In genomic region chr20:39112196-39112743, GRCh38 we compare ENCODE assay signal across 9 cellular contexts.
DNase-seq lines count a peak whose midpoint lies in the region; ATAC-seq and TF ChIP-seq lines count a peak whose summit lies in the region.
"Had no signal": no experiment of that assay in that cellular context is flagged by ENCODE, and none has a peak within 500 bp of the region (broad histone marks: within the 10 kb centered on the region; RNA-seq: fewer than 3 reads in every experiment).

No MANE protein-coding gene starts in this region.

- no peak overlapping the region for H3K4me3 ChIP-seq in GM23248
- H3K4me3 ChIP-seq in astrocyte of the spinal cord (ENCODE audit: low read depth, low read length): no peak overlapping the region
- no peak overlapping the region for H3K4me3 ChIP-seq in transverse colon
- H3K4me3 ChIP-seq: SJSA1 had no signal

- no peak for TF ChIP-seq POLR2A in transverse colon (IDR thresholded peaks at IDR 0.05)

- H3K9me3 ChIP-seq in GM23248 (ENCODE audit: low read depth) (no peaks in the 10 kb centered on the region), transverse colon (no peaks in the 10 kb centered on the region)
- H3K9me3 ChIP-seq: SJSA1 had no signal

- H3F3A ChIP-seq in GM23248 (ENCODE audit: insufficient read depth): peaks cover 5% of the 10 kb centered on the region

- H3K36me3 ChIP-seq in GM23248 (ENCODE audit: low read depth) (no peaks in the 10 kb centered on the region), transverse colon (no peaks in the 10 kb centered on the region)
- H3K36me3 ChIP-seq: SJSA1 had no signal

- H3K79me2 ChIP-seq in GM23248 (ENCODE audit: insufficient read depth): no peaks in the 10 kb centered on the region

- no peak overlapping the region for H3K27ac ChIP-seq in GM23248
- H3K27ac ChIP-seq in transverse colon: no peak overlapping the region
- H3K27ac ChIP-seq: SJSA1 had no signal

- H3K27me3 ChIP-seq in GM23248 (replicated peaks; ENCODE audit: insufficient read depth): peaks cover 18% of the 10 kb centered on the region
- peaks cover 46% of the 10 kb centered on the region for H3K27me3 ChIP-seq in transverse colon

- no peak overlapping the region for H3K4me2 ChIP-seq in GM23248 (ENCODE audit: unreplicated experiment)

- intact Hi-C loops in transverse colon (cut with DNase I; ENCODE audit: low total_unique reads): no loop called here

- no peak for TF ChIP-seq EP300 in transverse colon (IDR thresholded peaks at IDR 0.05; ENCODE audit: low read depth)

- TF ChIP-seq CTCF in astrocyte of the spinal cord (IDR thresholded peaks at IDR 0.05; ENCODE audit: low read depth, low read length) (peak; percentile 62), transverse colon (IDR thresholded peaks at IDR 0.05) (peak; percentile 23 to 45 (median 35))

- WGBS in GM23248 (ENCODE audit: low coverage in 1 of 2, low lambda C conversion rate in 2 of 2, missing lambda C conversion rate in 2 of 2), 2 experiments: 25 to 27% methylated on average over 8 of the region's 8 CpGs
- WGBS in transverse colon (ENCODE audit: low coverage in 1 of 2), 2 donors: 0 to 28% methylated on average over 1 to 8 of the region's 8 CpGs

- in situ Hi-C loops in Caki2 (cut with HindIII; ENCODE audit: low pct_unique_long_range_greater_than_20kb, low sequenced_read_pairs): no loop called here
- in situ Hi-C loops in GM23248 (cut with MboI): no loop called here
- in situ Hi-C loops in astrocyte of the spinal cord (cut with HindIII; ENCODE audit: low sequenced_read_pairs): no loop called here
- in situ Hi-C loops in transverse colon (cut with MboI; ENCODE audit: low pct_ligation_motif_present in 1 of 4, low pct_unique_long_range_greater_than_20kb in 1 of 4, low sequenced_read_pairs in 3 of 4): no loop called here

- H4K20me1 ChIP-seq in GM23248 (ENCODE audit: insufficient read depth): no peaks in the 10 kb centered on the region

- DNase-seq in Caki2 (ENCODE audit: low read depth): peak; percentile 44
- peak; percentile 62 for DNase-seq in GM23248
- peak; percentile 65 for DNase-seq in NCI-H2196 treated with DMSO at 0.1 percent for 48 hours (lab: John Stamatoyannopoulos, UW; ENCODE audit: unreplicated experiment)
- DNase-seq in astrocyte of the spinal cord (ENCODE audit: low read depth, low spot score): peak; percentile 35
- peak; percentile 40 for DNase-seq in inferior parietal cortex (ENCODE audit: extremely low spot score)
- peak; percentile 19 for DNase-seq in transverse colon
- DNase-seq in NK-92 (lab: John Stamatoyannopoulos, UW; ENCODE audit: unreplicated experiment): no peak

- no peak overlapping the region for H3K9ac ChIP-seq in GM23248

- no peaks in the 10 kb centered on the region for H3K9me2 ChIP-seq in GM23248 (ENCODE audit: insufficient read depth)

- H3K4me1 ChIP-seq in GM23248 (ENCODE audit: insufficient read depth) (peaks cover 19% of the 10 kb centered on the region), transverse colon (no peaks in the 10 kb centered on the region)
- H3K4me1 ChIP-seq: SJSA1 had no signal

- H2AFZ ChIP-seq in GM23248: no peak overlapping the region

- no peak for ATAC-seq in HG03460 (IDR thresholded peaks at IDR 0.05; ENCODE audit: unreplicated experiment)
